In genomic region chr4:138053601-138054322, GRCh38 we compare ENCODE assay signal across 12 cellular contexts.
DNase-seq lines count a peak whose midpoint lies in the region; ATAC-seq and TF ChIP-seq lines count a peak whose summit lies in the region.
"Had no signal": no experiment of that assay in that cellular context is flagged by ENCODE, and none has a peak within 500 bp of the region (broad histone marks: within the 10 kb centered on the region; RNA-seq: fewer than 3 reads in every experiment).

No MANE protein-coding gene starts in this region.

- H3K4me3 ChIP-seq in ACC112 (ENCODE audit: low read depth, low read length) (peak overlapping the region; percentile 72), astrocyte of the cerebellum (ENCODE audit: low read depth, low read length) (no peak overlapping the region), kidney epithelial cell (ENCODE audit: low read depth, low read length) (no peak overlapping the region), endodermal cell (ENCODE audit: low read length) (no peak overlapping the region)

- H3K27me3 ChIP-seq in ACC112 (ENCODE audit: insufficient read depth, low read length) (no peaks in the 10 kb centered on the region), kidney epithelial cell (ENCODE audit: control insufficient read depth, insufficient read depth, low read length) (no peaks in the 10 kb centered on the region), endodermal cell (ENCODE audit: control insufficient read depth, insufficient read depth, low read length, poor library complexity, severe bottlenecking) (no peaks in the 10 kb centered on the region)

- H3K9ac ChIP-seq in endodermal cell (ENCODE audit: extremely low read depth, low read length, poor library complexity, severe bottlenecking), result no peak overlapping the region

- no peak for TF ChIP-seq CTCF in astrocyte of the cerebellum (IDR thresholded peaks at IDR 0.05; ENCODE audit: low read depth, low read length, missing control alignments)
- TF ChIP-seq CTCF in kidney epithelial cell (IDR thresholded peaks at IDR 0.05; ENCODE audit: insufficient read depth, low read length, poor library complexity, severe bottlenecking), result no peak
- no peak for TF ChIP-seq CTCF in endodermal cell (conservative IDR thresholded peaks at IDR 0.05)

- H3K36me3 Mint-ChIP-seq in endodermal cell (ENCODE audit: low read depth), result no peaks in the 10 kb centered on the region
- H3K36me3 Mint-ChIP-seq: naive thymus-derived CD8-positive, alpha-beta T cell had no signal

- no peaks in the 10 kb centered on the region for H3K79me2 ChIP-seq in ACC112 (ENCODE audit: control insufficient read depth, insufficient read depth, low read length, unreplicated experiment)

- peak overlapping the region; percentile 79 for H3K27ac ChIP-seq in ACC112 (ENCODE audit: low read depth, low read length)
- no peak overlapping the region for H3K27ac ChIP-seq in endodermal cell (ENCODE audit: low read depth, low read length)

- H3K9me3 Mint-ChIP-seq in endodermal cell, result peaks cover 8% of the 10 kb centered on the region
- H3K9me3 Mint-ChIP-seq: CD4-positive, alpha-beta T cell; dendritic cell treated with granulocyte-macrophage colony-stimulating factor and Interleukin-4, amounts not matched to agents 40 ng/mL and 50 ng/mL, for 4 days had no signal

- H3K4me1 Mint-ChIP-seq in endodermal cell, result peaks cover 6% of the 10 kb centered on the region
- H3K4me1 Mint-ChIP-seq: naive thymus-derived CD8-positive, alpha-beta T cell had no signal

- no peaks in the 10 kb centered on the region for H3K9me3 ChIP-seq in endodermal cell (ENCODE audit: control insufficient read depth, low read length)

- in situ Hi-C loops in astrocyte of the cerebellum (cut with HindIII; ENCODE audit: low sequenced_read_pairs), result no loop called here

- H3K4me1 ChIP-seq in ACC112 (ENCODE audit: control insufficient read depth, insufficient read depth, low read length, unreplicated experiment), result peaks cover 40% of the 10 kb centered on the region
- H3K4me1 ChIP-seq in endodermal cell (ENCODE audit: control insufficient read depth, insufficient read depth, low read length), result peaks cover 2% of the 10 kb centered on the region

- H3K4me3 Mint-ChIP-seq in endodermal cell, result no peak overlapping the region
- H3K4me3 Mint-ChIP-seq: CD4-positive, alpha-beta T cell; dendritic cell treated with granulocyte-macrophage colony-stimulating factor and Interleukin-4, amounts not matched to agents 40 ng/mL and 50 ng/mL, for 4 days; naive thymus-derived CD8-positive, alpha-beta T cell had no signal

- WGBS in endodermal cell (ENCODE audit: insufficient coverage in 1 of 2, insufficient read length in 1 of 2), 2 experiments, result 33 to 65% methylated on average over 3 to 5 of the region's 5 CpGs

- H3K36me3 ChIP-seq in ACC112 (ENCODE audit: insufficient read depth, low read length) (no peaks in the 10 kb centered on the region), kidney epithelial cell (ENCODE audit: control insufficient read depth, insufficient read depth, low read length) (no peaks in the 10 kb centered on the region), endodermal cell (ENCODE audit: control insufficient read depth, insufficient read depth, low read length) (no peaks in the 10 kb centered on the region)

- no peak overlapping the region for H3K27ac Mint-ChIP-seq in endodermal cell
- H3K27ac Mint-ChIP-seq: CD4-positive, alpha-beta T cell; dendritic cell treated with granulocyte-macrophage colony-stimulating factor and Interleukin-4, amounts not matched to agents 40 ng/mL and 50 ng/mL, for 4 days; naive thymus-derived CD8-positive, alpha-beta T cell had no signal

- ATAC-seq in GM21360 (IDR thresholded peaks at IDR 0.05; ENCODE audit: unreplicated experiment), result no peak
- ATAC-seq in HG03439 (IDR thresholded peaks at IDR 0.05; ENCODE audit: unreplicated experiment), result no peak
- ATAC-seq: naive thymus-derived CD8-positive, alpha-beta T cell had no signal

- H3K27me3 Mint-ChIP-seq in endodermal cell (ENCODE audit: insufficient read depth), result no peaks in the 10 kb centered on the region
- H3K27me3 Mint-ChIP-seq: CD4-positive, alpha-beta T cell; dendritic cell treated with granulocyte-macrophage colony-stimulating factor and Interleukin-4, amounts not matched to agents 40 ng/mL and 50 ng/mL, for 4 days had no signal

- DNase-seq in HT1080 (ENCODE audit: low read depth), result peak; percentile 85
- peak; percentile 63 for DNase-seq in astrocyte of the cerebellum (ENCODE audit: low read depth)
- DNase-seq in kidney epithelial cell (ENCODE audit: low read depth), result peak; percentile 73
- no peak for DNase-seq in endodermal cell
- no peak for DNase-seq in activated T-cell treated with anti-CD3 and anti-CD28 coated beads for 4 hours
- DNase-seq: activated CD4-positive, alpha-beta T cell treated with anti-CD3 and anti-CD28 coated beads for 48 hours; CD4-positive, alpha-beta T cell; naive thymus-derived CD8-positive, alpha-beta T cell had no signal

- H2AFZ ChIP-seq in ACC112 (ENCODE audit: low read length, unreplicated experiment), result peak overlapping the region; percentile 32

Comparison
In these comparisons a context has a peak if more than half of its experiments do, and no peak if none do; other contexts are left out.
1. DNase-seq: peak in HT1080 (single experiment), astrocyte of the cerebellum (single experiment) and kidney epithelial cell (single experiment); none in endodermal cell (single experiment) and activated T-cell treated with anti-CD3 and anti-CD28 coated beads for 4 hours (single experiment).